In the genomic region with DNA sequence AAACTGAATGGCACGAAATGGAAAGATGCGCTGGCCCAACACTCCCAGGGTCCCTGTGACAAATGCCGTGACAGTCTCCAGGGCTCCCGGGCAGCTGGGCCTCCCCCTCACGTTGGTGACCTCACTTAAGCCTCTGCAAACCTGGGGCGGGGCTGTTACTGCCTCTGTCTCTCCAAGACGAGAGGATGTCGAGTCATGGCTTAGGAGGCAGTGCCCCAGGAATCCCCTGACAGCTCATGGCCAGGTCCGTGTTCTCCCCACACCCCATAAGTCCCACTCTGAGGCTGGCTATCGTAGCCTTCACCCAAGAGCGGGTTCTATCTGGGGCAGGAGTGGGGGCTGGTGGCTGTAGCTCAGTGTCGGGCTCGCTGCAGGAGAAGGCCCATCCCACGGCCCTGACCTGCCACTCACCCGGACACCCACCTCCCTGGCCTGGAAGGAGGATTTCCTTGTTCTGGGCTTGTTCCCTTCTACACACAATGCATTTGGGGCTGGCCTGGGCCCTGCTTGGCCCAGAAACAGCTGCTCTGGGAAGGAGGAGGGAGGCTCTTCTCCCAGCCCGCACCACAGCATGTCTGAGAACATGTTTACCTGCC, we compare ENCODE assay signal across 12 cellular contexts. TPM values are rescaled to one million over a fixed set of nuclear protein-coding genes. Genes with fewer than 3 reads are reported as not detected.
DNase-seq lines count a peak whose midpoint lies in the region; ATAC-seq, FAIRE-seq and TF ChIP-seq lines count a peak whose summit lies in the region.
"Had no signal": no experiment of that assay in that cellular context is flagged by ENCODE, and none has a peak within 500 bp of the region (broad histone marks: within the 10 kb centered on the region; RNA-seq: fewer than 3 reads in every experiment).

No MANE protein-coding gene starts in this region.

- WGBS in endodermal cell (ENCODE audit: insufficient coverage in 1 of 2, insufficient read length in 1 of 2), 2 experiments = 74 to 80% methylated on average over 10 to 16 of the region's 16 CpGs

- TF ChIP-seq CTCF in cardiac muscle cell (IDR thresholded peaks at IDR 0.05; ENCODE audit: low read depth, low read length) (no peak), endodermal cell (conservative IDR thresholded peaks at IDR 0.05) (no peak), mesothelial cell of epicardium (IDR thresholded peaks at IDR 0.05; ENCODE audit: unreplicated experiment) (no peak)

- intact Hi-C loops in Right ventricle myocardium inferior (cut with DNase I) = loop anchor here (10.0 kb wide), 3 partner anchors 196 to 414 kb away; a partner anchor contains a TSS

- peaks cover 9% of the 10 kb centered on the region for H3K4me1 ChIP-seq in cardiac muscle cell (ENCODE audit: low read depth)
- H3K4me1 ChIP-seq in endodermal cell (ENCODE audit: control insufficient read depth, insufficient read depth, low read length) = peaks cover 15% of the 10 kb centered on the region

- peaks cover 5% of the 10 kb centered on the region for H3K9me3 Mint-ChIP-seq in endodermal cell
- peaks cover 5% of the 10 kb centered on the region for H3K9me3 Mint-ChIP-seq in mesothelial cell of epicardium

- H3K36me3 ChIP-seq in cardiac muscle cell = no peaks in the 10 kb centered on the region
- peaks cover 13% of the 10 kb centered on the region for H3K36me3 ChIP-seq in endodermal cell (ENCODE audit: control insufficient read depth, insufficient read depth, low read length)

- no peak for ATAC-seq in Right ventricle myocardium inferior

- H3K4me1 Mint-ChIP-seq in endodermal cell (peaks cover 18% of the 10 kb centered on the region), mesothelial cell of epicardium (peaks cover 44% of the 10 kb centered on the region)

- H3K27ac Mint-ChIP-seq in endodermal cell (peak overlapping the region; percentile 79), mesothelial cell of epicardium (peak overlapping the region; percentile 67)

- no peaks in the 10 kb centered on the region for H3K27me3 ChIP-seq in cardiac muscle cell
- no peaks in the 10 kb centered on the region for H3K27me3 ChIP-seq in endodermal cell (ENCODE audit: control insufficient read depth, insufficient read depth, low read length, poor library complexity, severe bottlenecking)

- no peaks in the 10 kb centered on the region for H3K9me3 ChIP-seq in cardiac muscle cell (ENCODE audit: low read depth)
- H3K9me3 ChIP-seq in endodermal cell (ENCODE audit: control insufficient read depth, low read length) = no peaks in the 10 kb centered on the region

- H3K27me3 Mint-ChIP-seq in endodermal cell (ENCODE audit: insufficient read depth) (no peaks in the 10 kb centered on the region), mesothelial cell of epicardium (ENCODE audit: low read depth) (no peaks in the 10 kb centered on the region)

- peaks cover 14% of the 10 kb centered on the region for H3K36me3 Mint-ChIP-seq in endodermal cell (ENCODE audit: low read depth)
- H3K36me3 Mint-ChIP-seq in mesothelial cell of epicardium = peaks cover 9% of the 10 kb centered on the region

- no peak overlapping the region for H3K4me3 ChIP-seq in cardiac muscle cell
- H3K4me3 ChIP-seq in endodermal cell (ENCODE audit: low read length) = no peak overlapping the region

- H3K27ac ChIP-seq in cardiac muscle cell (peak overlapping the region; percentile 68), endodermal cell (ENCODE audit: low read depth, low read length) (no peak overlapping the region)

- H3K4me3 Mint-ChIP-seq in endodermal cell (no peak overlapping the region), mesothelial cell of epicardium (no peak overlapping the region)

- no peak overlapping the region for H3K9ac ChIP-seq in endodermal cell (ENCODE audit: extremely low read depth, low read length, poor library complexity, severe bottlenecking)

- FAIRE-seq in urothelium cell line (lab: Jason Lieb, UNC) = peak; percentile 27

- DNase-seq in cardiac muscle cell (ENCODE audit: low read depth in 1 of 2, low spot score in 1 of 2) (no peak), Right ventricle myocardium inferior (ENCODE audit: missing footprints) (no peak), endodermal cell (peak; percentile 53), mesothelial cell of epicardium (ENCODE audit: low spot score in 2 of 2, unreplicated experiment in 2 of 2) (no peak), urothelium cell line (ENCODE audit: low spot score) (no peak), mesenteric fat pad (ENCODE audit: low spot score) (no peak), 8988T (no peak), DMS153 treated with DMSO at 0.1 percent for 48 hours (lab: John Stamatoyannopoulos, UW; ENCODE audit: unreplicated experiment) (no peak)
- DNase-seq: hippocampal formation, NCI-H187 treated with DMSO at 0.1 percent for 48 hours, SIG-M5 had no signal

RNA-seq across cellular contexts. Expression of a gene that starts 5.6 kb away (rescaled TPM):
- total RNA-seq in cardiac muscle cell = 839 and 997 TPM in 2 replicates
- polyA plus RNA-seq in cardiac muscle cell = 374 and 378 TPM in 2 replicates
- 782 TPM for total RNA-seq in Right ventricle myocardium inferior
- 1,000 to 10,000 TPM; 1,288 to 1,382 TPM for total RNA-seq in endodermal cell
- 1,213 TPM for polyA plus RNA-seq in endodermal cell (2013, experiment 1 of 2)
- polyA plus RNA-seq in endodermal cell (2013, experiment 2 of 2) = 1,212 TPM
- total RNA-seq in mesothelial cell of epicardium = 1,089 to 1,145 TPM (median 1,126 TPM) in 3 replicates
- total RNA-seq in mesenteric fat pad = 856 TPM

RNA-seq across cellular contexts. Expression of a gene that starts 14.2 kb away (rescaled TPM):
- total RNA-seq in cardiac muscle cell (103 and 162 TPM in 2 replicates), Right ventricle myocardium inferior (89.3 TPM), endodermal cell (100 to 1,000 TPM; 315 to 369 TPM), mesothelial cell of epicardium (571 to 618 TPM (median 601 TPM) in 3 replicates), mesenteric fat pad (126 TPM)
- 168 and 214 TPM in 2 replicates for polyA plus RNA-seq in cardiac muscle cell
- polyA plus RNA-seq in endodermal cell (2013, experiment 1 of 2) = 95.9 TPM
- 89.1 TPM for polyA plus RNA-seq in endodermal cell (2013, experiment 2 of 2)

RNA-seq across cellular contexts. Expression of a gene that starts 25.8 kb away (rescaled TPM):
- total RNA-seq in cardiac muscle cell (15.5 and 17.9 TPM in 2 replicates), Right ventricle myocardium inferior (18.1 TPM), endodermal cell (10 to 100 TPM; 10.4 to 15.6 TPM), mesothelial cell of epicardium (22.8 to 23.7 TPM (median 23.6 TPM) in 3 replicates), mesenteric fat pad (2.3 TPM)
- 21.4 and 23.8 TPM in 2 replicates for polyA plus RNA-seq in cardiac muscle cell
- polyA plus RNA-seq in endodermal cell (2013, experiment 1 of 2) = 13.5 TPM
- polyA plus RNA-seq in endodermal cell (2013, experiment 2 of 2) = 13.0 TPM

RNA-seq across cellular contexts. Expression of a gene that starts 46.0 kb away (rescaled TPM):
- total RNA-seq in cardiac muscle cell = not detected in 2 replicates
- polyA plus RNA-seq in cardiac muscle cell = not detected in 2 replicates
- not detected for total RNA-seq in Right ventricle myocardium inferior
- total RNA-seq in endodermal cell = under 1 TPM in 1 of 2 donors, not detected in 1; 0.40 TPM
- 0.07 TPM for polyA plus RNA-seq in endodermal cell (2013, experiment 1 of 2)
- 0.25 TPM for polyA plus RNA-seq in endodermal cell (2013, experiment 2 of 2)
- total RNA-seq in mesothelial cell of epicardium = 12.3 to 13.5 TPM (median 12.6 TPM) in 3 replicates
- total RNA-seq in mesenteric fat pad = not detected
- polyA plus RNA-seq: neural cell had no signal
